In the genomic region with DNA sequence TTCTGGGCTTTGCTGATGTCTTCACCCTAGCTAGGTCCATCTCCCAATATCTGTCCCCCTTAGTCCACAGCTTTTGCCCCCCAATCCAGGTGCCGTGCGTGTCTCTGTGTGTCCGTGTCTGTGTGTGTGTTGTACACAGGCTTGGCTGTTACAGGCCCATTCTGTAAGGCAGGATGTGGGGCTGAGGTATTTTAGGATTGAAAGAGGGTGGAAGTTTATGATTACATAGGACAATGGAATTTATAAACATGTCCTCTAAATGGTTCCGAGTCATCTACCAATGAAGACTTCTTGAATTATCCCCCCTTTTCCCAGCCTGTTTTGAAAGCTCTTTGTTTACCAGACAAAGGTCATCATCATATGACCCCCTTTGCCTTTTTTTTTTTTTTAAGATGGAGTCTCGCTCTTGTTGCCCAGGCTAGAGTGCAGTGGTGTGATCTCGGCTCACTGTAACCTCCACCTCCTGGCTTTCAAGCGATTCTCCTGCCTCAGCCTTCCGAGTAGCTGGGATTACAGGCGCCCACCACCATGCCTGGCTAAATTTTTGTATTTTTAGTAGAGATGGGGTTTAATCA, we compare ENCODE assay signal across 15 cellular contexts. TPM values are rescaled to one million over a fixed set of nuclear protein-coding genes. Genes with fewer than 3 reads are reported as not detected.
A peak's percentile ranks its signal among the peaks of the same experiment; 100 is the strongest.
DNase-seq lines count a peak whose midpoint lies in the region; ATAC-seq, FAIRE-seq and TF ChIP-seq lines count a peak whose summit lies in the region.
"Had no signal": no experiment of that assay in that cellular context is flagged by ENCODE, and none has a peak within 500 bp of the region (broad histone marks: within the 10 kb centered on the region; RNA-seq: fewer than 3 reads in every experiment).

No MANE protein-coding gene starts in this region.

- DNase-seq in ELR (ENCODE audit: low read depth) (peak; percentile 81), SJSA1 (ENCODE audit: low read depth in 1 of 2, low spot score in 2 of 2) (peak; percentile 88 to 95), fibroblast of peridontal ligament (ENCODE audit: extremely low read depth) (peak; percentile 68), renal cortical epithelial cell (ENCODE audit: low read depth) (peak; percentile 16), GF-D8 (lab: John Stamatoyannopoulos, UW) (no peak), DMS79 treated with DMSO at 0.1 percent for 48 hours (lab: John Stamatoyannopoulos, UW) (no peak), kidney (no peak)
- DNase-seq: activated CD4-positive, alpha-beta T cell treated with anti-CD3 and anti-CD28 coated beads, Interleukin-2, amount 50 U/mL, for 4 hours; activated T-cell treated with anti-CD3 and anti-CD28 coated beads, Interleukin-2, amount 50 U/mL, for 48 hours; naive B cell; psoas muscle had no signal

- no peaks in the 10 kb centered on the region for H3K9me3 ChIP-seq in SJSA1 (replicated peaks)
- H3K9me3 ChIP-seq in kidney (ENCODE audit: control insufficient read depth in 1 of 2, low read length in 2 of 2): no peaks in the 10 kb centered on the region
- H3K9me3 ChIP-seq: psoas muscle had no signal

- H3K4me1 ChIP-seq in SJSA1 (replicated peaks): peaks cover 25% of the 10 kb centered on the region
- peaks cover 12 to 21% of the 10 kb centered on the region in 2 donors for H3K4me1 ChIP-seq in kidney (ENCODE audit: control insufficient read depth in 1 of 2, insufficient read depth in 1 of 2, low read depth in 1 of 2, low read length in 2 of 2)
- H3K4me1 ChIP-seq: psoas muscle had no signal

- H3K27me3 ChIP-seq in SJSA1 (replicated peaks): no peaks in the 10 kb centered on the region

- intact Hi-C loops in kidney (cut with DNase I): no loop called here

- H3K36me3 ChIP-seq in SJSA1: no peaks in the 10 kb centered on the region
- H3K36me3 ChIP-seq in kidney (ENCODE audit: control insufficient read depth in 1 of 2, insufficient read depth in 2 of 2, low read length in 2 of 2): no peaks in the 10 kb centered on the region

- ATAC-seq in GM21526 (IDR thresholded peaks at IDR 0.05; ENCODE audit: low FRiP score, unreplicated experiment): no peak
- ATAC-seq: psoas muscle had no signal

- H3K9ac ChIP-seq in kidney (ENCODE audit: low read length in 2 of 2): no peak overlapping the region

- FAIRE-seq in kidney (lab: Jason Lieb, UNC): no peak
- FAIRE-seq: TTC549 had no signal

- TF ChIP-seq CTCF in kidney (IDR thresholded peaks at IDR 0.05; ENCODE audit: borderline replicate concordance, extremely low read depth, insufficient read depth): no peak

- H3K27ac ChIP-seq in SJSA1 (peak overlapping the region; percentile 98), kidney (ENCODE audit: low read depth in 2 of 2, low read length in 2 of 2) (no peak overlapping the region)
- H3K27ac ChIP-seq: C4-2B, psoas muscle had no signal

- no peak overlapping the region for H3K4me3 ChIP-seq in SJSA1
- H3K4me3 ChIP-seq in kidney (ENCODE audit: low read length in 2 of 2): no peak overlapping the region
- H3K4me3 ChIP-seq: psoas muscle had no signal

RNA-seq across cellular contexts. Expression of gene ACE, which starts 21.8 kb away (rescaled TPM):
- total RNA-seq in SJSA1 (2014; rRNA removed; shearing (Covaris generic)): 0.13 TPM in 1 of 2 replicates, not detected in the other
- total RNA-seq in renal cortical epithelial cell (0.52 and 0.55 TPM in 2 replicates), kidney (4.3 TPM)
- polyA plus RNA-seq in kidney (ENCODE audit: insufficient read depth, low read depth, low replicate concordance): 12.9 TPM

RNA-seq across cellular contexts. Expression of gene KCNH6, which starts 24.4 kb away (rescaled TPM):
- total RNA-seq in SJSA1 (2014; rRNA removed; shearing (Covaris generic)): not detected in 2 replicates
- 0.05 TPM in 1 of 2 replicates, not detected in the other for total RNA-seq in renal cortical epithelial cell
- total RNA-seq in kidney: 0.57 TPM
- 4.8 TPM for polyA plus RNA-seq in kidney (ENCODE audit: insufficient read depth, low read depth, low replicate concordance)
- total RNA-seq: left lobe of liver, psoas muscle had no signal
- polyA plus RNA-seq: psoas muscle had no signal

RNA-seq across cellular contexts. Expression of gene DCAF7, which starts 51.6 kb away (rescaled TPM):
- 60.4 and 68.5 TPM in 2 replicates for total RNA-seq in SJSA1 (2014; rRNA removed; shearing (Covaris generic))
- total RNA-seq in renal cortical epithelial cell (18.4 and 53.2 TPM in 2 replicates), kidney (81.0 TPM)
- polyA plus RNA-seq in kidney (ENCODE audit: insufficient read depth, low read depth, low replicate concordance): 19.9 TPM

RNA-seq across cellular contexts. Expression of gene CYB561, which starts 52.6 kb away (rescaled TPM):
- total RNA-seq in SJSA1 (2014; rRNA removed; shearing (Covaris generic)): 8.6 and 13.4 TPM in 2 replicates
- total RNA-seq in renal cortical epithelial cell: 24.1 and 29.0 TPM in 2 replicates
- 51.1 TPM for total RNA-seq in kidney
- 38.4 TPM for polyA plus RNA-seq in kidney (ENCODE audit: insufficient read depth, low read depth, low replicate concordance)

Comparison
In these comparisons a context has a peak if more than half of its experiments do, and no peak if none do; other contexts are left out.
1. DNase-seq: peak in ELR (single experiment), SJSA1 (2 of 2), fibroblast of peridontal ligament (single experiment) and renal cortical epithelial cell (single experiment); none in GF-D8 (single experiment), DMS79 treated with DMSO at 0.1 percent for 48 hours (single experiment) and kidney (single experiment).